Comparison of ENCODE assay signal across 2 cellular contexts in the genomic region with DNA sequence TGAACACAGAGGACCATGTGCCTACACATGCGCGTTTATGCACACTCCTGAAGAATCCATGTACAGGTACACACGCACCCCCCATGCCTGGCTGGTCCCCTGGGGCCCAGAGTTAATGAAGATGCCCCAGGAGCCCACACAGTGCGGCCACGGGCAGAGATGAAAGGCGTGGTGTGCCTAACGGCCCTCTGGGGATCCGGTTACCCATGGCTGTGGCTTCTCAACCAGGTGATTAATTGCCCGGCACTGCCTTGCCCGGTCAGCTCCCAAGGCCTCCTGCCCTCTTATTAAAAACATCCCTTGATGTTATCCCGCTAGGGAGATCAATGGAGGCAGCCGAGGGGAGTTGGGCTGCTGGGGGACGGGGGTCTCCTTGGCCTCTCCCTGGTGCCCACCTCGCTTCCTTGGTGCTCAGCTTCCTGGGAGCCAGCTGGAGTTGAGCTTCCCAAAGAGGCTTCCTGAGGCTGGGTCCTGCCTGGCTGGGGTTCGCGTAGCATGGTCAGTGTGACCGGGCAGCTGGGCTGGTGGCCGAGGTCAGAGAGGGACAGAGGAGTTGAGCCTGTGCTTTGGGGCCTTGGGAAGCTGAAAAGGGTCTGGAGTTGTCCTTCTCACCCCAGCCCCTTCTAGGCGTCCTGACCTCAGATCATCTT.
TF ChIP-seq lines count a peak whose summit lies in the region.

No MANE protein-coding gene starts in this region.

TF ChIP-seq in HepG2, 621 proteins besides CTCF, POLR2A, EP300 and RAD21:
- TF ChIP-seq CHCHD3 (CRISPR knock-in tag; IDR thresholded peaks at IDR 0.05) (no peak), ZSCAN20 (CRISPR knock-in tag; IDR thresholded peaks at IDR 0.05; ENCODE audit: borderline replicate concordance) (no peak), NCOA5 (CRISPR knock-in tag; IDR thresholded peaks at IDR 0.05) (no peak), ZBTB21 (CRISPR knock-in tag; IDR thresholded peaks at IDR 0.05) (no peak), TBP (CRISPR knock-in tag; IDR thresholded peaks at IDR 0.05) (no peak), ISL2 (CRISPR knock-in tag; IDR thresholded peaks at IDR 0.05) (no peak), ZNF143 (CRISPR knock-in tag; IDR thresholded peaks at IDR 0.05) (no peak), KDM2A (CRISPR knock-in tag; IDR thresholded peaks at IDR 0.05; ENCODE audit: borderline replicate concordance, low read depth) (no peak), ZNF670 (CRISPR knock-in tag; IDR thresholded peaks at IDR 0.05; ENCODE audit: borderline replicate concordance) (no peak), ZNF101 (CRISPR knock-in tag; IDR thresholded peaks at IDR 0.05; ENCODE audit: borderline replicate concordance, low read depth) (no peak), DR1 (CRISPR knock-in tag; IDR thresholded peaks at IDR 0.05) (no peak), ZNF460 (CRISPR knock-in tag; IDR thresholded peaks at IDR 0.05; ENCODE audit: borderline replicate concordance) (no peak), ZBTB42 (CRISPR knock-in tag; IDR thresholded peaks at IDR 0.05) (no peak), ZNF646 (CRISPR knock-in tag; IDR thresholded peaks at IDR 0.05) (no peak), NR0B2 (CRISPR knock-in tag; IDR thresholded peaks at IDR 0.05) (no peak), ZSCAN21 (CRISPR knock-in tag; IDR thresholded peaks at IDR 0.05; ENCODE audit: borderline replicate concordance) (no peak)
TF ChIP-seq in HepG2: peak in this region for 0.

TF ChIP-seq in H1, 55 proteins besides CTCF, POLR2A, EP300 and RAD21:
- no peak for TF ChIP-seq BCL11A (IDR thresholded peaks at IDR 0.05; ENCODE audit: low read depth in 2 of 2, low read length in 2 of 2)
- TF ChIP-seq, protein P1, sequence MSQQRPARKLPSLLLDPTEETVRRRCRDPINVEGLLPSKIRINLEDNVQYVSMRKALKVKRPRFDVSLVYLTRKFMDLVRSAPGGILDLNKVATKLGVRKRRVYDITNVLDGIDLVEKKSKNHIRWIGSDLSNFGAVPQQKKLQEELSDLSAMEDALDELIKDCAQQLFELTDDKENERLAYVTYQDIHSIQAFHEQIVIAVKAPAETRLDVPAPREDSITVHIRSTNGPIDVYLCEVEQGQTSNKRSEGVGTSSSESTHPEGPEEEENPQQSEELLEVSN (IDR thresholded peaks at IDR 0.05) = no peak
- TF ChIP-seq SAP30 (IDR thresholded peaks at IDR 0.05; ENCODE audit: insufficient read depth, insufficient replicate concordance, low read length) = no peak
- no peak for TF ChIP-seq NRF1 (IDR thresholded peaks at IDR 0.05; ENCODE audit: low read depth, low read length)
- no peak for TF ChIP-seq TAF1 (IDR thresholded peaks at IDR 0.05; ENCODE audit: low read depth, low read length)
- no peak for TF ChIP-seq GTF2F1 (IDR thresholded peaks at IDR 0.05; ENCODE audit: borderline replicate concordance, low read depth, low read length)
- no peak for TF ChIP-seq NANOG (IDR thresholded peaks at IDR 0.05; ENCODE audit: insufficient read depth, low read depth, low read length, poor library complexity, severe bottlenecking)
- no peak for TF ChIP-seq JUND (IDR thresholded peaks at IDR 0.05; ENCODE audit: low read length)
- TF ChIP-seq TAF7 (optimal IDR thresholded peaks at IDR 0.05; ENCODE audit: borderline replicate concordance, low read depth, low read length) = no peak
- no peak for TF ChIP-seq KDM1A (IDR thresholded peaks at IDR 0.05; ENCODE audit: borderline replicate concordance, low read length)
- TF ChIP-seq, protein P2, sequence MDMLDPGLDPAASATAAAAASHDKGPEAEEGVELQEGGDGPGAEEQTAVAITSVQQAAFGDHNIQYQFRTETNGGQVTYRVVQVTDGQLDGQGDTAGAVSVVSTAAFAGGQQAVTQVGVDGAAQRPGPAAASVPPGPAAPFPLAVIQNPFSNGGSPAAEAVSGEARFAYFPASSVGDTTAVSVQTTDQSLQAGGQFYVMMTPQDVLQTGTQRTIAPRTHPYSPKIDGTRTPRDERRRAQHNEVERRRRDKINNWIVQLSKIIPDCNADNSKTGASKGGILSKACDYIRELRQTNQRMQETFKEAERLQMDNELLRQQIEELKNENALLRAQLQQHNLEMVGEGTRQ (IDR thresholded peaks at IDR 0.05; ENCODE audit: low read length) = no peak
- TF ChIP-seq PHF8 (conservative IDR thresholded peaks at IDR 0.05; ENCODE audit: low read depth, low read length) = no peak
- TF ChIP-seq EZH2 (IDR thresholded peaks at IDR 0.05; ENCODE audit: low read depth, low read length, severe bottlenecking) = no peak
- no peak for TF ChIP-seq CBX8 (IDR thresholded peaks at IDR 0.05; ENCODE audit: borderline replicate concordance, low read depth, low read length)
- no peak for TF ChIP-seq GABPA (IDR thresholded peaks at IDR 0.05; ENCODE audit: borderline replicate concordance, insufficient read depth, low read length)
- no peak for TF ChIP-seq BRCA1 (IDR thresholded peaks at IDR 0.05; ENCODE audit: low read depth, low read length)
- TF ChIP-seq TBP (IDR thresholded peaks at IDR 0.05; ENCODE audit: low read depth, low read length) = no peak
